Comparison of ENCODE assay signal across 7 cellular contexts in the genomic region with DNA sequence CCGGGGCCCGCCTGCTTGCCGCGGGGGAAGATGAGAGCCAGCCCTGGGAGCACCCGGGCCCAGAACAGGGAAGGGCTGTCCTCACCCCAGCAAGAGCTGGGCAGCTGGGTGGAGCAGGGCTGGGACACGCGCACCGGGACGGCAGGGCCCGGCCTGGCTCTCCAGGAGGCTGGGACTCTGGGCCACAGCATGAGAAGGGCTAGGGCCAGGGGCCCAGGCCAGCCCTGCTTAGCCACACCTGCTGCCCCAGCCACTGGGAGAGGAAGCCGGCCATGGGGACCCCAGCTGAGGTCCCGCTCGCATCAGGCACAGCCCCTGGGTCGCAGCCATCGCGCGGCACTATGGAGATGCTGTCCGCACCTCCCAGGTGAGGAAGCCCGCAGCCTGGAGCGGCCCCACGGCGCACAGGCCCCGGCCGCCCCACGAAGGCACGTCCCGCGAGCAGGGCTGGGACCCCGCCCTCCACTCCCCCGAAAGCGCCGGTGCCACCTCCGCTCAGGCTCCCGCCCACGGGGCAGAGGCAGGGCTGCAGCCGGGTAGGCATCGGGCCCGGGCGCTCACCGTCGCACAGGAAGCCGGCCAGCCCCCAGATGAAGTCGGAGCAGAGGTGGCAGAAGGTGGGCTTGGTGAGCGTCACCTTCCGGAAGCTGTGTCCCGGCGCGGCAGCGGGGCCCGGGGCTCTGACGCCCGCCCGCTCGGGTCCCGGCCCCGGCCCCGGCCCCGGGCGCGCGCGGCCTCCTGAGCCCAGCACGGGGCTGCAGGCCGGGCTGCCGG. TPM values are rescaled to one million over a fixed set of nuclear protein-coding genes. Genes with fewer than 3 reads are reported as not detected.
DNase-seq lines count a peak whose midpoint lies in the region; ATAC-seq and TF ChIP-seq lines count a peak whose summit lies in the region.

No MANE protein-coding gene starts in this region.

- ATAC-seq in GM19328 (IDR thresholded peaks at IDR 0.05; ENCODE audit: unreplicated experiment) (peak; percentile 27), HG03139 (IDR thresholded peaks at IDR 0.05; ENCODE audit: unreplicated experiment) (peak; percentile 34)

- no peaks in the 10 kb centered on the region for H3K36me3 ChIP-seq in mesodermal cell (ENCODE audit: control insufficient read depth, insufficient read depth, low read length)

- peaks cover 4% of the 10 kb centered on the region for H3K9me3 ChIP-seq in mesodermal cell (ENCODE audit: control insufficient read depth, low read length)

- H3K4me3 ChIP-seq in choroid plexus epithelial cell (ENCODE audit: low read depth, low read length) (peak overlapping the region; percentile 71), mesodermal cell (ENCODE audit: extremely low read depth, insufficient read depth, low read length, poor library complexity, severe bottlenecking) (peak overlapping the region; percentile 51)

- WGBS in mesodermal cell (ENCODE audit: insufficient coverage in 2 of 2), 2 experiments: 2% methylated on average over 52 to 57 of the region's 65 CpGs

- no peak for TF ChIP-seq CTCF in choroid plexus epithelial cell (conservative IDR thresholded peaks at IDR 0.05; ENCODE audit: low read depth, low read length)

- peak; percentile 19 to 44 (median 27) for DNase-seq in activated CD4-positive, CD25-positive, alpha-beta regulatory T cell (lab: John Stamatoyannopoulos, UW)
- DNase-seq in choroid plexus epithelial cell (ENCODE audit: low read depth) (no peak), SKM-1 (lab: John Stamatoyannopoulos, UW; ENCODE audit: unreplicated experiment) (no peak)
- DNase-seq in stimulated activated CD8-positive, alpha-beta memory T cell treated with anti-CD3 and anti-CD28 coated beads, Interleukin-7, amount 100 ng/mL, for 1 hour (ENCODE audit: low read depth in 2 of 2): peak; percentile 24 to 34

- H3K4me1 ChIP-seq in mesodermal cell (ENCODE audit: control insufficient read depth, insufficient read depth, low read length, poor library complexity, severe bottlenecking): no peaks in the 10 kb centered on the region

- H3K27ac ChIP-seq in mesodermal cell (ENCODE audit: low read depth, low read length, severe bottlenecking): no peak overlapping the region

RNA-seq across cellular contexts. Expression of gene DGKQ, which starts 0.5 kb away (rescaled TPM):
- 11.0 TPM for polyA plus RNA-seq in mesodermal cell (2013, experiment 1 of 2)
- polyA plus RNA-seq in mesodermal cell (2013, experiment 2 of 2): 8.0 TPM

RNA-seq across cellular contexts. Expression of gene IDUA, which starts 14.0 kb away (rescaled TPM):
- polyA plus RNA-seq in mesodermal cell (2013, experiment 1 of 2): 2.2 TPM
- polyA plus RNA-seq in mesodermal cell (2013, experiment 2 of 2): 2.7 TPM

RNA-seq across cellular contexts. Expression of gene SLC26A1, which starts 20.4 kb away (rescaled TPM):
- not detected for polyA plus RNA-seq in mesodermal cell (2013, experiment 1 of 2)
- not detected for polyA plus RNA-seq in mesodermal cell (2013, experiment 2 of 2)

RNA-seq across cellular contexts. Expression of gene FGFRL1, which starts 38.6 kb away (rescaled TPM):
- 33.4 TPM for polyA plus RNA-seq in mesodermal cell (2013, experiment 1 of 2)
- 29.9 TPM for polyA plus RNA-seq in mesodermal cell (2013, experiment 2 of 2)

RNA-seq across cellular contexts. Expression of gene TMEM175, which starts 40.6 kb away (rescaled TPM):
- polyA plus RNA-seq in mesodermal cell (2013, experiment 1 of 2): 12.8 TPM
- polyA plus RNA-seq in mesodermal cell (2013, experiment 2 of 2): 10.8 TPM

Comparison
In these comparisons a context has a peak if more than half of its experiments do, and no peak if none do; other contexts are left out.
1. DNase-seq: peak in activated CD4-positive, CD25-positive, alpha-beta regulatory T cell (4 of 4) and stimulated activated CD8-positive, alpha-beta memory T cell treated with anti-CD3 and anti-CD28 coated beads, Interleukin-7, amount 100 ng/mL, for 1 hour (2 of 2); none in choroid plexus epithelial cell (single experiment) and SKM-1 (single experiment).